12 cellular contexts compared by ENCODE assay signal in the genomic region with DNA sequence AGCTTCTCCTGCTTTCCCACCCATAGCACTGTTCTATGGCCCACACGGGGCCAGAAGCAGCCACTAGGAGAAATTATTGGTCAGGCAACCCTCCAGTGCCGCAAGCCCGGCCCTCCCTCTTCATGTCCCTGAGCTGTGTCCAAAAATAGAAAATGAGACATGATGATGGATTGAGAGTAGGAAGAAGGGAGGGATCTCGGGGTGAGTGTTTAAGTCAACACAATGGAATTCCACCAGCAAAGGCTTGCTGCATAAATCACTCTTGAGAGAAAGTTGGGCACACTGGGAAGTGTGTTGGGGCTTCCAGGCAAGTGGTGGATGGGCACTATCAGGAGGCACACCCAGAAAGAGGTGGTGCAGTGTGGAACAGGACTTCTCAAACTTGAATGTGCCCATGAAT.
A peak's percentile ranks its signal among the peaks of the same experiment; 100 is the strongest.
DNase-seq lines count a peak whose midpoint lies in the region; ATAC-seq, FAIRE-seq and TF ChIP-seq lines count a peak whose summit lies in the region.
"Had no signal": no experiment of that assay in that cellular context is flagged by ENCODE, and none has a peak within 500 bp of the region (broad histone marks: within the 10 kb centered on the region; RNA-seq: fewer than 3 reads in every experiment).

No MANE protein-coding gene starts in this region.

- no peak for TF ChIP-seq CTCF in K562 (IDR thresholded peaks at IDR 0.05 in 2 of 3, conservative IDR thresholded peaks at IDR 0.05 in 1 of 3; ENCODE audit: insufficient read depth in 2 of 3, low read depth in 1 of 3, low read length in 3 of 3)

- 0% methylated on average over 4 of the region's 4 CpGs for WGBS in K562 (ENCODE audit: insufficient coverage, low coverage, missing lambda C conversion rate)

- no peaks in the 10 kb centered on the region for H3K36me3 ChIP-seq in K562 (ENCODE audit: control insufficient read depth, insufficient read depth, low read length)

- no peak for TF ChIP-seq POLR2A in K562 (conservative IDR thresholded peaks at IDR 0.05)

- H3K4me2 ChIP-seq in K562 (ENCODE audit: insufficient read depth, low read length), result no peak overlapping the region

- no peak overlapping the region for H2AFZ ChIP-seq in K562 (ENCODE audit: low read depth, low read length)

- FAIRE-seq in K562 (lab: Jason Lieb, UNC), result no peak
- peak; percentile 91 for FAIRE-seq in urothelium cell line (lab: Jason Lieb, UNC)
- FAIRE-seq: endometrium, GM18507 had no signal

- no peaks in the 10 kb centered on the region for H3K79me2 ChIP-seq in K562 (ENCODE audit: control insufficient read depth, insufficient read depth, low read length)

- H3K27ac ChIP-seq in K562 (ENCODE audit: extremely low read depth, low read depth, low read length), result no peak overlapping the region
- H3K27ac ChIP-seq: 22Rv1 had no signal

- TF ChIP-seq RAD21 in K562 (CRISPR knock-in tag; conservative IDR thresholded peaks at IDR 0.05 in 1 of 2, IDR thresholded peaks at IDR 0.05 in 1 of 2), result no peak

- H3K4me3 ChIP-seq in K562, result no peak overlapping the region

- H3K9me3 ChIP-seq in K562 (replicated peaks; ENCODE audit: control insufficient read depth, insufficient read depth, low read depth, low read length), result no peaks in the 10 kb centered on the region

- BruUV-seq in K562 (replicated peaks; lab: Mats Ljungman, UMichigan), result no TSS peak

- no peaks in the 10 kb centered on the region; a peak in 2 of 5 replicates for H3K27me3 ChIP-seq in K562 (ENCODE audit: control insufficient read depth in 2 of 2, insufficient read depth in 2 of 2, low read length in 2 of 2)

- H3K9ac ChIP-seq in K562 (ENCODE audit: insufficient read depth in 1 of 2, low read depth in 2 of 2, low read length in 2 of 2), result no peak overlapping the region

- CTCF ChIA-PET in K562 (lab: Yijun Ruan, JAX; ENCODE audit: low intra/inter-chr PET ratio), result no interaction called here

- peak; percentile 10 for DNase-seq in DMS53 (lab: John Stamatoyannopoulos, UW)
- no peak for DNase-seq in DMS53 treated with DMSO at 0.1 percent for 48 hours (lab: John Stamatoyannopoulos, UW; ENCODE audit: unreplicated experiment)
- no peak for DNase-seq in K562 (ENCODE audit: extremely low read depth in 1 of 4, low spot score in 3 of 4)
- DNase-seq in iPS-NIHi11 (ENCODE audit: low spot score), result peak; percentile 44
- DNase-seq in urothelium cell line (ENCODE audit: low spot score), result peak; percentile 87
- no peak for DNase-seq in NCI-H69 (lab: John Stamatoyannopoulos, UW)
- no peak for DNase-seq in amygdala (lab: John Stamatoyannopoulos, UW)
- DNase-seq in MV-4-11 (lab: John Stamatoyannopoulos, UW), result no peak
- DNase-seq: activated CD8-positive, alpha-beta memory T cell treated with anti-CD3 and anti-CD28 coated beads, Interleukin-2, amount 50 U/mL, for 48 hours had no signal

- intact Hi-C loops in K562 (cut with micrococcal nuclease), result no loop called here

- H4K20me1 ChIP-seq in K562 (replicated peaks; ENCODE audit: control insufficient read depth, insufficient read depth, low read length), result no peaks in the 10 kb centered on the region

- no peak for TF ChIP-seq EP300 in K562 (IDR thresholded peaks at IDR 0.05; ENCODE audit: low read length)

- no peaks in the 10 kb centered on the region for H3K4me1 ChIP-seq in K562 (replicated peaks in 1 of 2; ENCODE audit: control insufficient read depth in 2 of 2, insufficient read depth in 2 of 2, low read length in 2 of 2)

- H3K9me1 ChIP-seq in K562 (ENCODE audit: control insufficient read depth, insufficient read depth, low read length), result no peaks in the 10 kb centered on the region

- in situ Hi-C loops in K562 (cut with MboI), result no loop called here

- POLR2A ChIA-PET in K562 (lab: Yijun Ruan, JAX), result no interaction called here

- no peak for ATAC-seq in K562

TF ChIP-seq in K562, 482 proteins besides CTCF, POLR2A, EP300 and RAD21:
- TF ChIP-seq ZC3H4 (CRISPR knock-in tag; IDR thresholded peaks at IDR 0.05; ENCODE audit: borderline replicate concordance) (no peak), TOE1 (IDR thresholded peaks at IDR 0.05; ENCODE audit: borderline replicate concordance) (no peak), TOE1 (CRISPR knock-in tag; IDR thresholded peaks at IDR 0.05; ENCODE audit: borderline replicate concordance, low read depth) (no peak), MEF2D (tag; conservative IDR thresholded peaks at IDR 0.05; ENCODE audit: low read depth) (0 out of 2 replicates have a peak, but pooled peaks have one; percentile 26)
TF ChIP-seq in K562: peak in this region for 1.

Comparison
In these comparisons a context has a peak if more than half of its experiments do, and no peak if none do; other contexts are left out.
1. DNase-seq: peak in DMS53 (single experiment), iPS-NIHi11 (single experiment) and urothelium cell line (single experiment); none in DMS53 treated with DMSO at 0.1 percent for 48 hours (single experiment), K562 (0 of 4), NCI-H69 (single experiment), amygdala (0 of 56) and MV-4-11 (single experiment).